ENCODE assay signal across 31 cellular contexts in genomic region chr4:60817609-60818008, GRCh38.
"Had no signal": no experiment of that assay in that cellular context is flagged by ENCODE, and none has a peak within 500 bp of the region (broad histone marks: within the 10 kb centered on the region; RNA-seq: fewer than 3 reads in every experiment).

No MANE protein-coding gene starts in this region.

- H3K4me1 Mint-ChIP-seq: natural killer cell; nephron; neural progenitor cell; stimulated activated memory B cell treated with anti-CD40 and anti-IgM and Interleukin-4, amounts not matched to agents 10 μg/mL and 1 μg/mL and 100 μg/mL, for 72 hours; stimulated activated naive CD8-positive, alpha-beta T cell treated with anti-CD3 and anti-CD28 coated beads, Interleukin-15, amount 100 ng/mL, for 72 hours had no signal

- H3K4me3 Mint-ChIP-seq: natural killer cell; nephron; neural progenitor cell; stimulated activated memory B cell treated with anti-CD40 and anti-IgM and Interleukin-4, amounts not matched to agents 10 μg/mL and 1 μg/mL and 100 μg/mL, for 72 hours; stimulated activated naive CD8-positive, alpha-beta T cell treated with anti-CD3 and anti-CD28 coated beads, Interleukin-15, amount 100 ng/mL, for 72 hours; type B pancreatic cell had no signal

- ATAC-seq: natural killer cell; psoas muscle; right cardiac atrium; sciatic nerve; stimulated activated memory B cell treated with anti-CD40 and anti-IgM and Interleukin-4, amounts not matched to agents 10 μg/mL and 1 μg/mL and 100 μg/mL, for 72 hours; stimulated activated naive CD8-positive, alpha-beta T cell treated with anti-CD3 and anti-CD28 coated beads, Interleukin-15, amount 100 ng/mL, for 72 hours; stimulated activated naive CD8-positive, alpha-beta T cell treated with anti-CD3 and anti-CD28 coated beads, Interleukin-15, Interleukin-2, amounts not matched to agents 100 U/mL and 50 U/mL, for 24 hours; upper lobe of right lung had no signal

- H3K27ac Mint-ChIP-seq: natural killer cell; nephron; neural progenitor cell; progenitor cell of endocrine pancreas; stimulated activated memory B cell treated with anti-CD40 and anti-IgM and Interleukin-4, amounts not matched to agents 10 μg/mL and 1 μg/mL and 100 μg/mL, for 72 hours; stimulated activated naive CD8-positive, alpha-beta T cell treated with anti-CD3 and anti-CD28 coated beads, Interleukin-15, amount 100 ng/mL, for 72 hours; type B pancreatic cell had no signal

- H3K27me3 ChIP-seq: neural progenitor cell, ovary, spleen, suprapubic skin, testis, tibial artery, transverse colon, upper lobe of right lung, uterus had no signal

- H3K4me2 ChIP-seq: neural progenitor cell, smooth muscle cell had no signal

- H3K27me3 Mint-ChIP-seq: progenitor cell of endocrine pancreas; stimulated activated memory B cell treated with anti-CD40 and anti-IgM and Interleukin-4, amounts not matched to agents 10 μg/mL and 1 μg/mL and 100 μg/mL, for 72 hours; stimulated activated naive CD8-positive, alpha-beta T cell treated with anti-CD3 and anti-CD28 coated beads, Interleukin-15, amount 100 ng/mL, for 72 hours; type B pancreatic cell had no signal

- H3K9me3 Mint-ChIP-seq: nephron, neural progenitor cell, type B pancreatic cell had no signal

- H3K4me3 ChIP-seq: neural progenitor cell, ovary, psoas muscle, skin epidermis, smooth muscle cell, spleen, suprapubic skin, testis, tibial artery, transverse colon, upper lobe of right lung, uterus had no signal

- H3K36me3 ChIP-seq: neural progenitor cell, ovary, spleen, suprapubic skin, tibial artery, transverse colon, upper lobe of right lung, uterus had no signal

- DNase-seq: natural killer cell; occipital lobe; ovary; posterior cingulate gyrus; psoas muscle; right cardiac atrium; spleen; stimulated activated CD4-positive, alpha-beta T cell treated with anti-CD3 and anti-CD28 coated beads, Interleukin-12 subunit alpha, Interleukin-12 subunit beta, amount 100 ng/mL, for 4 hours; stimulated activated CD4-positive, alpha-beta T cell treated with anti-CD3 and anti-CD28 coated beads, Interleukin-1b, Interleukin-23, amount 100 ng/mL, for 48 hours; stimulated activated CD4-positive, alpha-beta T cell treated with anti-CD3 and anti-CD28 coated beads, Interleukin-4, amount 100 ng/mL, for 1 hour; stimulated activated CD4-positive, alpha-beta T cell treated with anti-CD3 and anti-CD28 coated beads, Interleukin-4, amount 100 ng/mL, for 4 hours; stimulated activated CD8-positive, alpha-beta memory T cell treated with anti-CD3 and anti-CD28 coated beads, Interleukin-4, amount 100 ng/mL, for 48 hours; stimulated activated naive CD4-positive, alpha-beta T cell; stimulated activated naive CD8-positive, alpha-beta T cell treated with anti-CD3 and anti-CD28 coated beads, Interleukin-15, amount 100 ng/mL, for 72 hours; stimulated activated naive CD8-positive, alpha-beta T cell treated with anti-CD3 and anti-CD28 coated beads, Interleukin-15, Interleukin-2, amounts not matched to agents 100 U/mL and 50 U/mL, for 24 hours; substantia nigra; testis; tibial artery; transverse colon; upper lobe of right lung; uterus had no signal

- H3K79me2 ChIP-seq: parathyroid adenoma had no signal

- H3K4me1 ChIP-seq: neural progenitor cell, parathyroid adenoma, psoas muscle, spleen, suprapubic skin, testis, tibial artery, transverse colon, upper lobe of right lung, uterus had no signal

- H3K27ac ChIP-seq: neural progenitor cell, ovary, parathyroid adenoma, psoas muscle, skin epidermis, spleen, suprapubic skin, testis, tibial artery, transverse colon, upper lobe of right lung, uterus had no signal

- H3K36me3 Mint-ChIP-seq: natural killer cell; neural progenitor cell; stimulated activated memory B cell treated with anti-CD40 and anti-IgM and Interleukin-4, amounts not matched to agents 10 μg/mL and 1 μg/mL and 100 μg/mL, for 72 hours; type B pancreatic cell had no signal

- H2AFZ ChIP-seq: neural progenitor cell, parathyroid adenoma had no signal

- H3K9ac ChIP-seq: neural progenitor cell, parathyroid adenoma had no signal

- H3K9me3 ChIP-seq: ovary, psoas muscle, suprapubic skin, testis, tibial artery, transverse colon, upper lobe of right lung, uterus had no signal
